Comparison of ENCODE assay signal across 1 cellular context in the genomic region with DNA sequence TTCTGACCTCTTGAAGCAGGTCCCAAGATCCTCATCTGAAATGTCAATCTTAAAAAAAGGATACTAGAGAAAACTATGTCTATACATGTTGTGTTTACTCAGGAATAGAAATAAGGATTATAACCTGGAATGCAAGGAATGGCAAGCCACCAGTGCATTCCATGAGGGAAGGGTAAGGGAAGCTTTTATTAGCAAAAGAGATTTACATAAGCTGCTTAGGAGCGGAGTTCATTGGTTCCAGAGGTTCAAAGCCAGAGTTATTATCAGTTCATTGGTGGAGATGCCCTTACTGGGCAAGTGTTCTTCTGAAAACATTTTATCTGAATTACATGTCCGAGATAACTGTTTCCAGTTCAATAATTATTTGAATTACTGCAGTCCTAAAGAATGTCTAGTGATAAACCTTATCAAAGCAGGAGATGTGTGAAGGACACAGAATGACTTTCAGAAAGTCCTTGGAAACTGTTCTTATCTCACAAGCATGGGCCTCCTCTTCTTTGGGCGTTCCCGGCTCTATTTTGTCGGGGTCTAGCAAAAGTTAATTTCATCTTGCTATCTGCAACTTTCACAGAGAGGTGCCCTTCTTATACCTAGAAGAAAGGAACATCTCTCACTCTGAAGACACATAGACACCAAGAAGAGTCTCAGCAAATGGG.
A peak's percentile ranks its signal among the peaks of the same experiment; 100 is the strongest.
TF ChIP-seq lines count a peak whose summit lies in the region.

No MANE protein-coding gene starts in this region.

TF ChIP-seq in HepG2, 621 proteins besides CTCF, POLR2A, EP300 and RAD21:
- peak; percentile 14; the same call in 1 of the 2 replicates for TF ChIP-seq HOMEZ (CRISPR knock-in tag; IDR thresholded peaks at IDR 0.05; ENCODE audit: low read depth)
- peak; percentile 82 for TF ChIP-seq TEAD3 (CRISPR knock-in tag; optimal IDR thresholded peaks at IDR 0.05; ENCODE audit: borderline replicate concordance)
- TF ChIP-seq TCF7 (IDR thresholded peaks at IDR 0.05; ENCODE audit: low read depth): peak; percentile 19; the same call in 1 of the 2 replicates
- peak; percentile 16; the same call in 1 of the 2 replicates for TF ChIP-seq ARID5B (CRISPR knock-in tag; IDR thresholded peaks at IDR 0.05)
- TF ChIP-seq ZNF670 (CRISPR knock-in tag; IDR thresholded peaks at IDR 0.05; ENCODE audit: borderline replicate concordance): no peak
- TF ChIP-seq HNF4A (CRISPR knock-in tag; IDR thresholded peaks at IDR 0.05): peak; percentile 21; the same call in 1 of the 2 replicates
- TF ChIP-seq SOX13 (IDR thresholded peaks at IDR 0.05): no peak
- peak in 1 of 2 experiments; percentile 23; a peak in 1 of 4 replicates for TF ChIP-seq SOX13 (CRISPR knock-in tag; conservative IDR thresholded peaks at IDR 0.05 in 1 of 2, IDR thresholded peaks at IDR 0.05 in 1 of 2)
- no peak for TF ChIP-seq ZBTB8A (CRISPR knock-in tag; IDR thresholded peaks at IDR 0.05; ENCODE audit: borderline replicate concordance, low read depth)
